8 cellular contexts compared by ENCODE assay signal in the genomic region with DNA sequence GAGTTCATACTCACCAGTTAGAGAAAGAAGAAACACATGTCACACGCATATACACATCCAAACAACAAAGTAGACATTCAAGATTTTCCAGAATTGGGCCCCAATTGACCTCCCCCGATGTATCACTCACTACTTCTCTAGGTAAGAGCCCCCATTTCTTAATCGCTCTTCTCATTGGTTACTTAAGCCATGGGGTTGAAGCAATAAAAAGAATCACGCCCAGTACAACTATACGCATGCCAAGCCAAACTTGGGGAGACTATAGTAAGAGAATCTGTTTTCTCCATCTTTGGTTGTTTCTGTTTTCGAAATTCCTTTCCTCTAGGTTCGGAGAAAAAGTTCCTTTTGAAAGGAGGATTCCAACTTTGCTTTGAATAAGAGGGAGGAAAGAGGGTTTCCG. TPM values are rescaled to one million over a fixed set of nuclear protein-coding genes. Genes with fewer than 3 reads are reported as not detected.
DNase-seq lines count a peak whose midpoint lies in the region; ATAC-seq and TF ChIP-seq lines count a peak whose summit lies in the region.

No MANE protein-coding gene starts in this region.

- H3K4me1 Mint-ChIP-seq in Calu3 (ENCODE audit: low read depth, unreplicated experiment), result peaks cover 34% of the 10 kb centered on the region

- peaks cover 0 to 2% of the 10 kb centered on the region in 2 donors for H3K4me1 ChIP-seq in ascending aorta
- peaks cover 25 to 58% (median 42%) of the 10 kb centered on the region in 6 donors for H3K4me1 ChIP-seq in spleen

- ATAC-seq in GM21360 (IDR thresholded peaks at IDR 0.05; ENCODE audit: unreplicated experiment) (no peak), HG03025 (IDR thresholded peaks at IDR 0.05; ENCODE audit: low FRiP score, unreplicated experiment) (no peak)

- H3K9me3 ChIP-seq in KOPT-K1 (ENCODE audit: insufficient read depth, low read length, poor library complexity, severe bottlenecking), result no peaks in the 10 kb centered on the region
- H3K9me3 ChIP-seq in ascending aorta, result no peaks in the 10 kb centered on the region
- no peaks in the 10 kb centered on the region for H3K9me3 ChIP-seq in spleen

- H3K27me3 ChIP-seq in ascending aorta (no peaks in the 10 kb centered on the region), spleen (replicated peaks in 1 of 7) (peaks cover 0 to 39% (median 0%) of the 10 kb centered on the region in 7 donors)

- H3K27ac ChIP-seq in KOPT-K1 (ENCODE audit: low read depth, low read length, poor library complexity, severe bottlenecking) (peak overlapping the region; percentile 71), ascending aorta (peak overlapping the region; percentile 89 to 91), spleen (peak overlapping the region; percentile 75 to 91 (median 88))

- intact Hi-C loops in Calu3 (cut with micrococcal nuclease; ENCODE audit: unreplicated experiment) (no loop called here), ascending aorta (cut with DNase I) (no loop called here), spleen (cut with DNase I; ENCODE audit: low total_unique reads) (no loop called here)

- peaks cover 7% of the 10 kb centered on the region for H3K27me3 Mint-ChIP-seq in Calu3 (ENCODE audit: unreplicated experiment)

- no peaks in the 10 kb centered on the region for H3K9me3 Mint-ChIP-seq in Calu3 (ENCODE audit: low read depth, unreplicated experiment)

- TF ChIP-seq POLR2A in spleen (IDR thresholded peaks at IDR 0.05), result no peak

- DNase-seq in Calu3 (no peak), ascending aorta (ENCODE audit: low spot score in 2 of 2) (no peak), iPS-NIHi11 (ENCODE audit: low spot score) (peak; percentile 16), spleen (no peak)
- DNase-seq in stimulated activated CD4-positive, alpha-beta T cell treated with anti-CD3 and anti-CD28 coated beads, Interleukin-1b, Interleukin-23, amount 100 ng/mL, for 48 hours, result no peak

- WGBS in spleen, 5 donors, result 0 to 2% (median 1%) methylated on average over 8 of the region's 8 CpGs

- CTCF ChIA-PET in Calu3 (lab: Charles Lee), result interaction anchor here (0.5 to 3.5 kb wide), 3 partner anchors 34 to 326 kb away, joined by 4 to 23 read pairs (median 7); partner anchors contain the start of gene SYNRG

- H3K4me3 ChIP-seq in ascending aorta (peak overlapping the region; percentile 81 to 90), spleen (peak overlapping the region; percentile 52 to 95 (median 78))

- peak overlapping the region; percentile 86 for H3K4me3 Mint-ChIP-seq in Calu3 (ENCODE audit: low read depth, unreplicated experiment)

- H3K36me3 ChIP-seq in KOPT-K1 (ENCODE audit: insufficient read depth, low read length) (peaks cover 31% of the 10 kb centered on the region), ascending aorta (peaks cover 5 to 14% of the 10 kb centered on the region in 2 donors), spleen (peaks cover 0 to 39% (median 28%) of the 10 kb centered on the region in 6 donors)

- H3K27ac Mint-ChIP-seq in Calu3 (ENCODE audit: unreplicated experiment), result peak overlapping the region; percentile 87

- TF ChIP-seq CTCF in Calu3 (IDR thresholded peaks at IDR 0.05; ENCODE audit: unreplicated experiment) (no peak), ascending aorta (IDR thresholded peaks at IDR 0.05) (no peak), spleen (IDR thresholded peaks at IDR 0.05 in 8 of 11, conservative IDR thresholded peaks at IDR 0.05 in 3 of 11) (no peak)

- H3K36me3 Mint-ChIP-seq in Calu3 (ENCODE audit: insufficient read depth, unreplicated experiment), result peaks cover 58% of the 10 kb centered on the region

- TSS peak; percentile 67 for BruUV-seq in Calu3 (replicated peaks; lab: Mats Ljungman, UMichigan)

RNA-seq across cellular contexts. Expression of gene DDX52, which starts 0.5 kb away (rescaled TPM):
- 137 and 141 TPM in 2 replicates for total RNA-seq in Calu3 (2022)
- 12.6 TPM for total RNA-seq in ascending aorta
- total RNA-seq in spleen, result 10 to 100 TPM; 18.2 to 28.1 (median 20.9) TPM
- polyA plus RNA-seq in spleen, result 10 to 100 TPM in 1 of 3 donors, 1 to 10 TPM in 2; 7.8 to 11.1 (median 8.3) TPM

RNA-seq across cellular contexts. Expression of gene SYNRG, which starts 33.5 kb away (rescaled TPM):
- 127 and 130 TPM in 2 replicates for total RNA-seq in Calu3 (2022)
- 47.1 TPM for total RNA-seq in ascending aorta
- total RNA-seq in spleen, result 10 to 100 TPM; 62.3 to 91.3 (median 77.9) TPM
- 10 to 100 TPM; 10.9 to 17.7 (median 12.1) TPM for polyA plus RNA-seq in spleen
